17 cellular contexts compared by ENCODE assay signal in the genomic region with DNA sequence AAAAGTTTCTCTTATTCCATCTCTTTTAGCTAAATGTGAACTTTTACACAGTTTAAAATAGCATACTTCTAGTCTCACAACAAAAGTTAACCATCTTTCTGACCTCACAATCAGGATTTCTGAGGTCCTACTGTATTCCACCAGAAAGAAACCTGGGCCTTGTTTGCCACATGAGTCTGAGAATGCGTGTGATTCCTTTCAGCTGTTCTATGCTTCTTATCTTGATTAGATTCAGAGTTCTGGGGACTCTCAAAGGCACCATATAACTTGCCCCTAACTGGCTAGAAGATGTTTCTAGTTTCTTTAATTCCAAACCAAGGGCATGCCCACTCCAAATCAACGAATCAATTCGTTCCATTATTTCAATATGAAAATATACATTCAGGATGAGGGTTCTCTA.
"Had no signal": no experiment of that assay in that cellular context is flagged by ENCODE, and none has a peak within 500 bp of the region (broad histone marks: within the 10 kb centered on the region; RNA-seq: fewer than 3 reads in every experiment).

No MANE protein-coding gene starts in this region.

- H3K27ac ChIP-seq: psoas muscle had no signal

- H3K27me3 ChIP-seq: tibial nerve had no signal

- H3K9me3 ChIP-seq: psoas muscle, tibial nerve had no signal

- H3K27ac Mint-ChIP-seq: activated naive CD8-positive, alpha-beta T cell treated with anti-CD3 and anti-CD28 coated beads for 36 hours; brain; stimulated activated naive B cell treated with anti-CD40 and anti-IgM and Interleukin-4, amounts not matched to agents 10 μg/mL and 1 μg/mL and 100 μg/mL, for 72 hours had no signal

- H3K4me1 Mint-ChIP-seq: activated naive CD8-positive, alpha-beta T cell treated with anti-CD3 and anti-CD28 coated beads for 36 hours; brain; central memory CD8-positive, alpha-beta T cell; nephron progenitor cell; stimulated activated naive B cell treated with anti-CD40 and anti-IgM and Interleukin-4, amounts not matched to agents 10 μg/mL and 1 μg/mL and 100 μg/mL, for 72 hours had no signal

- H3K9me3 Mint-ChIP-seq: activated naive CD8-positive, alpha-beta T cell treated with anti-CD3 and anti-CD28 coated beads for 36 hours; activated T-helper 1 cell treated with anti-CD3 and anti-CD28 coated beads, Interleukin-12 subunit alpha, Interleukin-12 subunit beta, Interleukin-2, Interleukin-4 antibody, amounts not matched to agents 30 ng/mL and 10 ng/mL and 1 ng/mL, durations not matched to agents 14 hours and 24 hours and 36 hours; brain; central memory CD8-positive, alpha-beta T cell; nephron progenitor cell; stimulated activated naive B cell treated with anti-CD40 and anti-IgM and Interleukin-4, amounts not matched to agents 10 μg/mL and 1 μg/mL and 100 μg/mL, for 72 hours had no signal

- H3K36me3 Mint-ChIP-seq: activated naive CD8-positive, alpha-beta T cell treated with anti-CD3 and anti-CD28 coated beads for 36 hours; brain; stimulated activated naive B cell treated with anti-CD40 and anti-IgM and Interleukin-4, amounts not matched to agents 10 μg/mL and 1 μg/mL and 100 μg/mL, for 72 hours had no signal

- DNase-seq: activated CD4-positive, alpha-beta T cell treated with anti-CD3 and anti-CD28 coated beads, Interleukin-2, amount 50 U/mL, for 1 hour; activated naive CD8-positive, alpha-beta T cell treated with anti-CD3 and anti-CD28 coated beads for 36 hours; amygdala; cortex of kidney; effector CD8-positive, alpha-beta T cell; hippocampal formation; mammary epithelial cell; nephron progenitor cell; psoas muscle; stimulated activated CD4-positive, alpha-beta T cell treated with anti-CD3 and anti-CD28 coated beads, Interleukin-12 subunit alpha, Interleukin-12 subunit beta, amount 100 ng/mL, for 4 hours; stimulated activated naive B cell treated with anti-CD40 and anti-IgM and Interleukin-4, amounts not matched to agents 10 μg/mL and 1 μg/mL and 100 μg/mL, for 72 hours had no signal

- H3K27me3 Mint-ChIP-seq: central memory CD8-positive, alpha-beta T cell; stimulated activated naive B cell treated with anti-CD40 and anti-IgM and Interleukin-4, amounts not matched to agents 10 μg/mL and 1 μg/mL and 100 μg/mL, for 72 hours had no signal

- H3K4me3 ChIP-seq: psoas muscle, tibial nerve had no signal

- H3K4me3 Mint-ChIP-seq: activated naive CD8-positive, alpha-beta T cell treated with anti-CD3 and anti-CD28 coated beads for 36 hours; activated T-helper 1 cell treated with anti-CD3 and anti-CD28 coated beads, Interleukin-12 subunit alpha, Interleukin-12 subunit beta, Interleukin-2, Interleukin-4 antibody, amounts not matched to agents 30 ng/mL and 10 ng/mL and 1 ng/mL, durations not matched to agents 14 hours and 24 hours and 36 hours; brain; central memory CD8-positive, alpha-beta T cell; nephron progenitor cell; stimulated activated naive B cell treated with anti-CD40 and anti-IgM and Interleukin-4, amounts not matched to agents 10 μg/mL and 1 μg/mL and 100 μg/mL, for 72 hours had no signal

- H3K4me1 ChIP-seq: psoas muscle had no signal

- H3K36me3 ChIP-seq: tibial nerve had no signal

- ATAC-seq: activated CD4-positive, CD25-positive, alpha-beta regulatory T cell treated with anti-CD3 and anti-CD28 coated beads, Interleukin-2, amount 50 U/mL, for 24 hours; left lobe of liver; psoas muscle; stimulated activated naive B cell treated with anti-CD40 and anti-IgM and Interleukin-4, amounts not matched to agents 10 μg/mL and 1 μg/mL and 100 μg/mL, for 72 hours had no signal
